ENCODE assay signal across 27 cellular contexts in the genomic region with DNA sequence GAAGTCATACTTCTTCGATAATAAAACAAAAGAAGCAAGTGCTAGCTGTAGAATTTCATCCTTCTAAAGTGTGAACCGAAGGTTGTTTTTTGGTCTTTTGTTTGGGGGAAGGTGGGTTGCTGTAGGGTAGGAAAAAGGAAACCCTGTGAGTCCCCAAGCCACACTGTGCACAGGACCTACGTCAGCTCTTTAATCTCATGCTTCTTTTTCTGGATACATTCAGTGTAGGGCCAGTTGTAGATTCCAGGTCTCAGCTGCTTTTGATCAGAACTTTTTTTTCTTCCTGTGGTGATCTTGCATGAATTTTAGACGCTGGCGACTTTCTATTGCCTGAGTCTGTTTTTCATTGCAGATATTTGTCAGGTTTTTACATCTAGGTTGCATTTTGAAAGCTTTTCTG.
"Had no signal": no experiment of that assay in that cellular context is flagged by ENCODE, and none has a peak within 500 bp of the region (broad histone marks: within the 10 kb centered on the region; RNA-seq: fewer than 3 reads in every experiment).

No MANE protein-coding gene starts in this region.

- ATAC-seq: activated CD8-positive, alpha-beta T cell treated with anti-CD3 and anti-CD28 coated beads for 36 hours; activated naive CD4-positive, alpha-beta T cell treated with anti-CD3 and anti-CD28 coated beads, Interleukin-2, amount 50 U/mL, for 72 hours; gastrocnemius medialis; natural killer cell treated with Interleukin-12 subunit alpha and Interleukin-12 subunit beta and Interleukin-15 and Interleukin-18, amount 100 ng/mL, for 72 hours; stimulated activated effector memory CD8-positive, alpha-beta T cell treated with anti-CD3 and anti-CD28 coated beads, Interleukin-12 subunit alpha, Interleukin-12 subunit beta, amount 100 ng/mL, for 72 hours; WTC11 had no signal

- H3K27me3 ChIP-seq: esophagus muscularis mucosa, gastrocnemius medialis, ovary, sigmoid colon, uterus had no signal

- H3K36me3 ChIP-seq: esophagus muscularis mucosa, gastrocnemius medialis, ovary, prostate gland, sigmoid colon, thoracic aorta, uterus had no signal

- H3K4me1 ChIP-seq: prostate gland had no signal

- H3K9me3 ChIP-seq: esophagus muscularis mucosa, gastrocnemius medialis, ovary, prostate gland, sigmoid colon, thoracic aorta, uterus had no signal

- H3K36me3 Mint-ChIP-seq: activated naive CD4-positive, alpha-beta T cell treated with anti-CD3 and anti-CD28 coated beads, Interleukin-2, amount 50 U/mL, for 72 hours; stimulated activated effector memory CD8-positive, alpha-beta T cell treated with anti-CD3 and anti-CD28 coated beads, Interleukin-12 subunit alpha, Interleukin-12 subunit beta, amount 100 ng/mL, for 72 hours had no signal

- DNase-seq: activated CD4-positive, alpha-beta T cell treated with anti-CD3 and anti-CD28 coated beads for 1 hour; activated CD4-positive, alpha-beta T cell treated with anti-CD3 and anti-CD28 coated beads, Interleukin-2, amount 50 U/mL, for 1 hour; activated CD8-positive, alpha-beta T cell treated with anti-CD3 and anti-CD28 coated beads for 36 hours; activated naive CD4-positive, alpha-beta T cell; activated T-cell treated with anti-CD3 and anti-CD28 coated beads, Interleukin-2, amount 50 U/mL, for 48 hours; amniotic stem cell; central memory CD4-positive, alpha-beta T cell; gastrocnemius medialis; glutamatergic neuron; islet precursor cell; mammary epithelial cell; ovary; retina; sigmoid colon; small intestine; stimulated activated CD4-positive, alpha-beta T cell treated with anti-CD3 and anti-CD28 coated beads, Interleukin-4, amount 100 ng/mL, for 24 hours; T-helper 2 cell; uterus had no signal

- H3K27ac ChIP-seq: esophagus muscularis mucosa, gastrocnemius medialis, ovary, prostate gland, thoracic aorta had no signal

- H3K4me3 Mint-ChIP-seq: activated CD8-positive, alpha-beta T cell treated with anti-CD3 and anti-CD28 coated beads for 36 hours; natural killer cell treated with Interleukin-12 subunit alpha and Interleukin-12 subunit beta and Interleukin-15 and Interleukin-18, amount 100 ng/mL, for 72 hours; stimulated activated effector memory CD8-positive, alpha-beta T cell treated with anti-CD3 and anti-CD28 coated beads, Interleukin-12 subunit alpha, Interleukin-12 subunit beta, amount 100 ng/mL, for 72 hours; stimulated activated naive CD8-positive, alpha-beta T cell treated with anti-CD3 and anti-CD28 coated beads, Interleukin-15, Interleukin-2, amounts not matched to agents 100 ng/mL and 50 ng/mL, for 24 hours; WTC11 had no signal

- H3K27ac Mint-ChIP-seq: activated CD8-positive, alpha-beta T cell treated with anti-CD3 and anti-CD28 coated beads for 36 hours; activated naive CD4-positive, alpha-beta T cell treated with anti-CD3 and anti-CD28 coated beads, Interleukin-2, amount 50 U/mL, for 72 hours; activated T-helper 2 cell treated with anti-CD3 and anti-CD28 coated beads, Interferon-gamma antibody, Interleukin-2, Interleukin-4, amounts not matched to agents 10 μg/mL and 5 μg/mL and 100 μg/mL, durations not matched to agents 14 hours and 24 hours and 36 hours; natural killer cell treated with Interleukin-12 subunit alpha and Interleukin-12 subunit beta and Interleukin-15 and Interleukin-18, amount 100 ng/mL, for 72 hours; stimulated activated effector memory CD8-positive, alpha-beta T cell treated with anti-CD3 and anti-CD28 coated beads, Interleukin-12 subunit alpha, Interleukin-12 subunit beta, amount 100 ng/mL, for 72 hours; stimulated activated naive CD8-positive, alpha-beta T cell treated with anti-CD3 and anti-CD28 coated beads, Interleukin-15, Interleukin-2, amounts not matched to agents 100 ng/mL and 50 ng/mL, for 24 hours; WTC11 had no signal

- H3K4me3 ChIP-seq: esophagus muscularis mucosa, gastrocnemius medialis, ovary, prostate gland, sigmoid colon, thoracic aorta, uterus had no signal

- H3K9me3 Mint-ChIP-seq: activated CD8-positive, alpha-beta T cell treated with anti-CD3 and anti-CD28 coated beads for 36 hours; activated naive CD4-positive, alpha-beta T cell treated with anti-CD3 and anti-CD28 coated beads, Interleukin-2, amount 50 U/mL, for 72 hours; activated T-helper 2 cell treated with anti-CD3 and anti-CD28 coated beads, Interferon-gamma antibody, Interleukin-2, Interleukin-4, amounts not matched to agents 10 μg/mL and 5 μg/mL and 100 μg/mL, durations not matched to agents 14 hours and 24 hours and 36 hours; natural killer cell treated with Interleukin-12 subunit alpha and Interleukin-12 subunit beta and Interleukin-15 and Interleukin-18, amount 100 ng/mL, for 72 hours; stimulated activated effector memory CD8-positive, alpha-beta T cell treated with anti-CD3 and anti-CD28 coated beads, Interleukin-12 subunit alpha, Interleukin-12 subunit beta, amount 100 ng/mL, for 72 hours; stimulated activated naive CD8-positive, alpha-beta T cell treated with anti-CD3 and anti-CD28 coated beads, Interleukin-15, Interleukin-2, amounts not matched to agents 100 ng/mL and 50 ng/mL, for 24 hours; WTC11 had no signal
